In the genomic region with DNA sequence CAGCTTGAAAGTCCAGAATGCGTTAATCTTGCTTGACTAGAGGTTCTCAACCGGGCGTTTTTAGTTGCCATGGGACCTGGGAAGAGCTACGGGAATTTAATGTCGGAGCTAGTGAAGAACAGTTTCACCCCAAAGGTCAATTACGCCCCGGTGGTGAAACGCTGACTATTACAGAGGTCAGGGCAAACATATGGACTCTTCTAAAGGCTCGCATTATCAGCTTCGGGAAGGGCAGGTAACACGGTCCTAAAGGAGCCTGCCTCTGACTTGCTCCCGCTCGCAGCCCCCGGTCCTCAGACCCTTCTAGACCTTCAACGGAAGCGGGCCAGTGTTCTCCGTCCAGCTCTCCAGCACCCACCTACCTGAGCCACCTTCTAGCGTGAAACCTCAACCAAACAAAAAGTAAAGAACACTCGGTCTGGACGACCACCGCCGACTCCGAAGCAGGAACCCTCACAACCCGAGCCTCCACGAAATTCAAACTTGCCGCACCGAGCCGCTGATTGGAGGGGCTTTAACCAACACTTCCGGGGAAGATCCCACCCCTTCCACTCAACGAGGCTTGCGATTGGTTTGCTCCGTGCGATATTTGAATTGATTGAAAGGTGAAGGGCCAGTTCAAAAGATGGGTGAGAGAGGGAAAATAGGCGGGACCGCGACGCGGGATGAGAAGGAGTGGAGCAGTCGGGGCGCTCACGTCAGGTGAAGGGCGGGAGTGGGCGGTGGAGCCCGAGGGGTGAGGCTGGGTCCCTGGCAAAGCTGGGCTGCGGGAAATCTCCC, we compare ENCODE assay signal across 7 cellular contexts. TPM values are rescaled to one million over a fixed set of nuclear protein-coding genes. Genes with fewer than 3 reads are reported as not detected.
DNase-seq lines count a peak whose midpoint lies in the region; ATAC-seq and TF ChIP-seq lines count a peak whose summit lies in the region.

A gene with protein sequence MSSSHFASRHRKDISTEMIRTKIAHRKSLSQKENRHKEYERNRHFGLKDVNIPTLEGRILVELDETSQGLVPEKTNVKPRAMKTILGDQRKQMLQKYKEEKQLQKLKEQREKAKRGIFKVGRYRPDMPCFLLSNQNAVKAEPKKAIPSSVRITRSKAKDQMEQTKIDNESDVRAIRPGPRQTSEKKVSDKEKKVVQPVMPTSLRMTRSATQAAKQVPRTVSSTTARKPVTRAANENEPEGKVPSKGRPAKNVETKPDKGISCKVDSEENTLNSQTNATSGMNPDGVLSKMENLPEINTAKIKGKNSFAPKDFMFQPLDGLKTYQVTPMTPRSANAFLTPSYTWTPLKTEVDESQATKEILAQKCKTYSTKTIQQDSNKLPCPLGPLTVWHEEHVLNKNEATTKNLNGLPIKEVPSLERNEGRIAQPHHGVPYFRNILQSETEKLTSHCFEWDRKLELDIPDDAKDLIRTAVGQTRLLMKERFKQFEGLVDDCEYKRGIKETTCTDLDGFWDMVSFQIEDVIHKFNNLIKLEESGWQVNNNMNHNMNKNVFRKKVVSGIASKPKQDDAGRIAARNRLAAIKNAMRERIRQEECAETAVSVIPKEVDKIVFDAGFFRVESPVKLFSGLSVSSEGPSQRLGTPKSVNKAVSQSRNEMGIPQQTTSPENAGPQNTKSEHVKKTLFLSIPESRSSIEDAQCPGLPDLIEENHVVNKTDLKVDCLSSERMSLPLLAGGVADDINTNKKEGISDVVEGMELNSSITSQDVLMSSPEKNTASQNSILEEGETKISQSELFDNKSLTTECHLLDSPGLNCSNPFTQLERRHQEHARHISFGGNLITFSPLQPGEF (minus strand): TSS at position 485 of the 780 bp plus-strand sequence. CDS start 2,406 bp downstream, outside the sequence.

- under 1% methylated on average over 45 of the region's 45 CpGs for WGBS in hepatocyte (ENCODE audit: low lambda C conversion rate, missing lambda C conversion rate)

- H3K4me3 ChIP-seq in hepatocyte, result peak within 1 kb of the TSS; percentile 40

- peak within 1 kb of the TSS; percentile 72 for H2AFZ ChIP-seq in hepatocyte

- ATAC-seq in GM18517 (IDR thresholded peaks at IDR 0.05; ENCODE audit: unreplicated experiment), result peak; percentile 97
- peak; percentile 97 for ATAC-seq in HG03039 (IDR thresholded peaks at IDR 0.05; ENCODE audit: unreplicated experiment)

- peaks cover 30% of the 10 kb centered on the region for H3K79me2 ChIP-seq in hepatocyte

- H3K27me3 ChIP-seq in hepatocyte, result no peaks in the 10 kb centered on the region

- no peaks in the 10 kb centered on the region for H3K4me1 ChIP-seq in hepatocyte (ENCODE audit: insufficient read depth)

- H3K4me2 ChIP-seq in hepatocyte, result peak within 1 kb of the TSS; percentile 75

- no peaks in the 10 kb centered on the region for H3K36me3 ChIP-seq in hepatocyte (replicated peaks; ENCODE audit: insufficient read depth, low read depth)

- no peaks in the 10 kb centered on the region for H3K9me3 ChIP-seq in hepatocyte (ENCODE audit: low read depth)

- no peaks in the 10 kb centered on the region for H4K20me1 ChIP-seq in hepatocyte (ENCODE audit: insufficient read depth, poor library complexity, severe bottlenecking)

- no peak for TF ChIP-seq CTCF in hepatocyte (IDR thresholded peaks at IDR 0.05; ENCODE audit: poor library complexity)

- H3K27ac ChIP-seq in hepatocyte, result peak within 1 kb of the TSS; percentile 58

- no peaks in the 10 kb centered on the region for H3K9me2 ChIP-seq in hepatocyte (replicated peaks; ENCODE audit: insufficient read depth)

- DNase-seq in NCI-H2081 (lab: John Stamatoyannopoulos, UW), result peak; percentile 96 to 98
- DNase-seq in T-helper 9 cell, result peak; percentile 80
- DNase-seq in astrocyte of the hippocampus (ENCODE audit: low read depth, low spot score), result peak; percentile 97
- peak; percentile 96 for DNase-seq in hepatocyte (ENCODE audit: low spot score)
- DNase-seq in renal cortical epithelial cell (ENCODE audit: low read depth), result peak; percentile 97

RNA-seq across cellular contexts. Expression of the gene that starts here (rescaled TPM):
- 10.0 and 10.8 TPM in 2 replicates for total RNA-seq in hepatocyte
- 4.1 and 7.7 TPM in 2 replicates for polyA plus RNA-seq in hepatocyte
- 0.94 and 29.0 TPM in 2 replicates for total RNA-seq in renal cortical epithelial cell

Comparison
In these comparisons a context has a peak if more than half of its experiments do, and no peak if none do; other contexts are left out.
1. Peak in every context shown above with its lines: DNase-seq, ATAC-seq, H3K4me3 ChIP-seq and H3K27ac ChIP-seq.